Comparison of ENCODE assay signal across 20 cellular contexts in the genomic region with DNA sequence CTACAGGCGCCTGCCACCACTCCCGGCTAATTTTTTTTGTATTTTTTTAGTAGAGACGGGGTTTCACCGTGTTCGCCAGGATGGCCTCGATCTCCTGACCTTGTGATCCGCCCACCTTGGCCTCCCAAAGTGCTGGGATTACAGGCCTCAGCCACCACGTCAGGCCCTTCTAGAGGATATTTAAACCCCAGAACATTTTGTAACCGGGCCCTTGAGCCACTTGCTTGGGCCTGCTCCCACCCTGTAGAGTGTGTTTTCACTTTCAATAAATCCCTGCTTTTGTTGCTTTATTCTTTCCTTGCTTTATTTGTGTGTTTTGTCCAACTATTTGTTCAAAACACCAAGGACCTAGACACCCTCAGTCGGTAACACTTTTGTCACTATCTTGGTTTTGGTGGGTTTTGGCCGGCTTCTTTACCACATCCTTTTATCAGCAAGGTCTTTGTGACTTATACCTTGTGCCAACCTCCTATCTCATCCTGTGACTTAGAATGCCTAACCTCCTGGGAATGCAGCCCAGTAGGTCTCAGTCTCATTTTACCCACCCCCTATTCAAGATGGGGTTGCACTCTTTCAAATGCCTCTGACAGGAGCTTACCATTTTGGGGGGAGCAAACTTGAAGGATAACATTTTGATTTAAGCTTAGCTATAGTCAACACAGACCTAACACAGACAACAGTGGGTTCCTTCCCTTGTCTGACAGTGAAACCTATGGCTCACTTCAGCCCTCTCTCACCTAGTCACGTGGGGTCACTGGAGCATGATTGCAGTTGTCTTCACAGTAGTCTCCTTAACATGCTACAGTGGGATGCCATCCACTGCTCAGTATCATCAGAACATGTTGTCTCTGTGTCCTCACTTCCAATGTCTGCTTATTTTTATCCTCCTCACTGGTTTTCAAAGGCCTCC. TPM values are rescaled to one million over a fixed set of nuclear protein-coding genes. Genes with fewer than 3 reads are reported as not detected.
DNase-seq lines count a peak whose midpoint lies in the region; ATAC-seq and TF ChIP-seq lines count a peak whose summit lies in the region.
"Had no signal": no experiment of that assay in that cellular context is flagged by ENCODE, and none has a peak within 500 bp of the region (broad histone marks: within the 10 kb centered on the region; RNA-seq: fewer than 3 reads in every experiment).

No MANE protein-coding gene starts in this region.

- no peaks in the 10 kb centered on the region for H3K36me3 ChIP-seq in left ventricle myocardium inferior
- H3K36me3 ChIP-seq in OCI-LY7 (ENCODE audit: insufficient read depth, low read length), result no peaks in the 10 kb centered on the region
- H3K36me3 ChIP-seq: colonic mucosa, Peyer's patch, suprapubic skin had no signal

- ATAC-seq in GM18511 (IDR thresholded peaks at IDR 0.05; ENCODE audit: unreplicated experiment), result peak; percentile 68
- ATAC-seq: foreskin keratinocyte; naive thymus-derived CD8-positive, alpha-beta T cell; WTC11 had no signal

- H3K4me2 ChIP-seq in OCI-LY7 (ENCODE audit: low read length), result no peak overlapping the region
- H3K4me2 ChIP-seq: SK-N-SH had no signal

- H3K9me2 ChIP-seq in OCI-LY7 (ENCODE audit: insufficient read depth, low read length), result no peaks in the 10 kb centered on the region
- H3K9me2 ChIP-seq: SK-N-SH had no signal

- H3K9me3 ChIP-seq in left ventricle myocardium inferior (replicated peaks), result no peaks in the 10 kb centered on the region
- H3K9me3 ChIP-seq in OCI-LY7 (ENCODE audit: low read length), result no peaks in the 10 kb centered on the region
- H3K9me3 ChIP-seq: colonic mucosa, Peyer's patch, SK-N-SH, suprapubic skin had no signal

- H3K4me3 ChIP-seq in Jurkat, Clone E6-1 (ENCODE audit: low read length), result no peak overlapping the region
- H3K4me3 ChIP-seq in left ventricle myocardium inferior, result no peak overlapping the region
- H3K4me3 ChIP-seq in OCI-LY7 (ENCODE audit: low read depth, low read length, poor library complexity, severe bottlenecking), result no peak overlapping the region
- H3K4me3 ChIP-seq: colonic mucosa, Peyer's patch, suprapubic skin had no signal

- no peaks in the 10 kb centered on the region for H4K20me1 ChIP-seq in OCI-LY7 (ENCODE audit: insufficient read depth, low read length)

- H3K79me2 ChIP-seq in OCI-LY7 (ENCODE audit: insufficient read depth, low read depth, low read length), result no peaks in the 10 kb centered on the region

- H3K27me3 ChIP-seq in left ventricle myocardium inferior (ENCODE audit: low read depth), result no peaks in the 10 kb centered on the region
- H3K27me3 ChIP-seq: colonic mucosa, foreskin keratinocyte, Peyer's patch, suprapubic skin had no signal

- H3K27ac ChIP-seq in left ventricle myocardium inferior (replicated peaks), result peak overlapping the region; percentile 65
- peak overlapping the region; percentile 40 for H3K27ac ChIP-seq in substantia nigra (ENCODE audit: low read depth, low read length, poor library complexity, severe bottlenecking)
- H3K27ac ChIP-seq in OCI-LY7 (ENCODE audit: low read depth, low read length, poor library complexity, severe bottlenecking), result no peak overlapping the region
- H3K27ac ChIP-seq: colonic mucosa, foreskin keratinocyte, suprapubic skin had no signal

- CTCF ChIA-PET in OCI-LY7 (lab: Charles Lee; ENCODE audit: unreplicated experiment), result no interaction called here

- no TSS peak for BruUV-seq in OCI-LY7 (replicated peaks; lab: Mats Ljungman, UMichigan)

- in situ Hi-C loops in GM13977 (cut with MboI; ENCODE audit: low pct_unique_long_range_greater_than_20kb, low sequenced_read_pairs, unreplicated experiment), result no loop called here

- peak; percentile 16 for DNase-seq in Jurkat, Clone E6-1 (ENCODE audit: low read depth, low spot score)
- DNase-seq in left ventricle myocardium inferior, result no peak
- no peak for DNase-seq in substantia nigra (lab: John Stamatoyannopoulos, UW)
- DNase-seq in OCI-LY7 (ENCODE audit: low spot score), result no peak
- no peak for DNase-seq in DMS79 treated with DMSO at 0.1 percent for 48 hours (lab: John Stamatoyannopoulos, UW)
- DNase-seq in HuH-7 (ENCODE audit: low spot score), result no peak
- no peak for DNase-seq in GM13977 (ENCODE audit: low spot score)
- DNase-seq: activated CD4-positive, alpha-beta memory T cell treated with anti-CD3 and anti-CD28 coated beads, Interleukin-2, amount 10 ng/mL, durations not matched to agents 7 days and 5 days; colonic mucosa; foreskin keratinocyte; H9; IMR-90; naive thymus-derived CD8-positive, alpha-beta T cell; NCI-H187; Peyer's patch; SK-N-SH; stimulated activated CD4-positive, alpha-beta T cell treated with anti-CD3 and anti-CD28 coated beads, Interleukin-4, amount 100 ng/mL, for 24 hours had no signal

- no peak overlapping the region for H2AFZ ChIP-seq in OCI-LY7 (ENCODE audit: low read length)

- no peak for TF ChIP-seq CTCF in left ventricle myocardium inferior (IDR thresholded peaks at IDR 0.05; ENCODE audit: borderline replicate concordance)
- TF ChIP-seq CTCF in OCI-LY7 (conservative IDR thresholded peaks at IDR 0.05; ENCODE audit: low read length), result no peak
- TF ChIP-seq CTCF in GM13977 (IDR thresholded peaks at IDR 0.05; ENCODE audit: extremely low read depth, insufficient read depth, missing control alignments), result no peak

- POLR2A ChIA-PET in OCI-LY7 (lab: Charles Lee), result interaction anchor here (0.6 to 1.2 kb wide), 2 partner anchors 32 to 230 kb away, joined by 3 to 4 read pairs; no protein-coding TSS in a partner anchor

- intact Hi-C loops in left ventricle myocardium inferior (cut with micrococcal nuclease) (no loop called here), OCI-LY7 (cut with micrococcal nuclease; ENCODE audit: unreplicated experiment) (no loop called here)

- peaks cover 27% of the 10 kb centered on the region for H3K4me1 ChIP-seq in left ventricle myocardium inferior
- no peaks in the 10 kb centered on the region for H3K4me1 ChIP-seq in OCI-LY7 (ENCODE audit: insufficient read depth, low read length, poor library complexity, severe bottlenecking)
- H3K4me1 ChIP-seq: colonic mucosa, Peyer's patch had no signal

RNA-seq across cellular contexts. Expression of a gene that starts 27.9 kb away (rescaled TPM):
- polyA plus RNA-seq in Jurkat, Clone E6-1 (2012; ENCODE audit: insufficient read depth, insufficient read length), result 1.8 TPM
- total RNA-seq in left ventricle myocardium inferior, result 0.69 TPM
- not detected in 2 replicates for total RNA-seq in OCI-LY7 (2014; rRNA removed; shearing (Covaris generic))
- total RNA-seq in OCI-LY7 (2022), result 0.17 TPM in 1 of 2 replicates, not detected in the other
- total RNA-seq: activated CD4-positive, alpha-beta memory T cell treated with anti-CD3 and anti-CD28 coated beads, Interleukin-2, amount 10 ng/mL, durations not matched to agents 7 days and 5 days; naive thymus-derived CD8-positive, alpha-beta T cell had no signal

RNA-seq across cellular contexts. Expression of a gene that starts 39.1 kb away (rescaled TPM):
- polyA plus RNA-seq in Jurkat, Clone E6-1 (2012; ENCODE audit: insufficient read depth, insufficient read length), result 1.3 TPM
- 19.1 TPM for total RNA-seq in left ventricle myocardium inferior
- 0.09 TPM in 1 of 2 replicates, not detected in the other for total RNA-seq in OCI-LY7 (2014; rRNA removed; shearing (Covaris generic))
- 0.41 and 1.1 TPM in 2 replicates for total RNA-seq in OCI-LY7 (2022)
- total RNA-seq: activated CD4-positive, alpha-beta memory T cell treated with anti-CD3 and anti-CD28 coated beads, Interleukin-2, amount 10 ng/mL, durations not matched to agents 7 days and 5 days; naive thymus-derived CD8-positive, alpha-beta T cell had no signal
- polyA plus RNA-seq: foreskin keratinocyte; naive thymus-derived CD8-positive, alpha-beta T cell had no signal
